Comparison of ENCODE assay signal across 9 cellular contexts in the genomic region with DNA sequence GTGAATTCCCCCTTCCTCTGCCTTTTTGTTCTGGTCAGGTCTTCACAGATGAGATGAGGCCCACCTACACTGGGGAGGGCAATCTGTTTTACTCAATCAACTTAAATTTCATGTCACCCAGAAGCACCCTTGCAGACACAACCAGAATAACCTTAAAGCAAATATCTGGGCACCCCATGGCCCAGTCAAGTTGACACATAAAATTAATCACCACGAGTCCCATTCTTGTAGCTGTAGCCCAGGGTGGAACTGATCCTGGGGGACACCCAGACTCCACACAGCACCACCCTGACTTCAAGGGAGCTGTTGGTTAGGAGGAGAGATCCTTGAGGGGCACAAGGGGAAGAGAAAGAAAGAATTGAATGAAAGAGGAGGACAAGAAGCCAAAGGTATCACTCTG. TPM values are rescaled to one million over a fixed set of nuclear protein-coding genes. Genes with fewer than 3 reads are reported as not detected.
"Had no signal": no experiment of that assay in that cellular context is flagged by ENCODE, and none has a peak within 500 bp of the region (broad histone marks: within the 10 kb centered on the region; RNA-seq: fewer than 3 reads in every experiment).

No MANE protein-coding gene starts in this region.

- H3K9me3 ChIP-seq: HAP-1 had no signal

- H3K36me3 ChIP-seq: HAP-1 had no signal

- H3K27ac ChIP-seq: HL-60 had no signal

- H3K9ac ChIP-seq: GM23248 had no signal

- H3K4me3 ChIP-seq: GM23248, HAP-1, K562 had no signal

- DNase-seq: GM23248, GOT3, H7 had no signal

- ATAC-seq: HCT116, HepG2, K562 had no signal

- H2AFZ ChIP-seq: GM23248 had no signal

RNA-seq across cellular contexts. Expression of gene CAPN9, which starts 23.1 kb away (rescaled TPM):
- total RNA-seq: GM23248, HT1080, K562 had no signal
- polyA plus RNA-seq: GM23248, K562 had no signal

RNA-seq across cellular contexts. Expression of gene AGT, which starts 56.4 kb away (rescaled TPM):
- total RNA-seq: GM23248 had no signal
- polyA plus RNA-seq: GM23248, K562 had no signal
